In the genomic region with DNA sequence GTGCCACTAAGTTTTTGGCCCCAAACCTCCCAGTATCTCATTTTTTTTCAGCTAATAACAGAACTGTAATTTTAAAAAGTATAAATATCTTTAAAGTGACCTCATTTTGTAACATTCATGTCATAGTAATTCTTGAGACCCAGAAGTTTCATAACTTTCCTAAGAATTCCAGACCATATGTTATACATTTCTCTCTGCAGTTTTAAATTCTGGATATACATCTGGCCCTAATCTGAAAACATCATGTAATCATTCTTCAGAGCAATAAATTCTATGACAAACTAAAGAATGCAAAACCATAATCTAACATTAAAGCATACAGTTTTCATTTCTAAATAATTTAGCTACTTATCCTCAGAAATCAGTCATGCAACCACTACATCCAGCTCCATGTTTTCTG, we compare ENCODE assay signal across 20 cellular contexts.
"Had no signal": no experiment of that assay in that cellular context is flagged by ENCODE, and none has a peak within 500 bp of the region (broad histone marks: within the 10 kb centered on the region; RNA-seq: fewer than 3 reads in every experiment).

No MANE protein-coding gene starts in this region.

- H3K9ac ChIP-seq: parathyroid adenoma had no signal

- H3K27me3 Mint-ChIP-seq: activated CD4-positive, alpha-beta T cell treated with anti-CD3 and anti-CD28 coated beads, Interleukin-2, amount 10 ng/mL, durations not matched to agents 24 days and 14 days; activated naive CD4-positive, alpha-beta T cell treated with anti-CD3 and anti-CD28 coated beads, Interleukin-2, amount 10 ng/mL, durations not matched to agents 7 days and 5 days; activated naive CD8-positive, alpha-beta T cell treated with anti-CD3 and anti-CD28 coated beads, Interleukin-2, amount 50 U/mL, for 24 hours had no signal

- H3K4me3 ChIP-seq: colonic mucosa, right lobe of liver, thoracic aorta, upper lobe of left lung had no signal

- H3K4me1 Mint-ChIP-seq: activated CD4-positive, alpha-beta T cell treated with anti-CD3 and anti-CD28 coated beads, Interleukin-2, amount 10 ng/mL, durations not matched to agents 24 days and 14 days; activated naive CD4-positive, alpha-beta T cell treated with anti-CD3 and anti-CD28 coated beads, Interleukin-2, amount 10 ng/mL, durations not matched to agents 7 days and 5 days; activated naive CD8-positive, alpha-beta T cell treated with anti-CD3 and anti-CD28 coated beads, Interleukin-2, amount 50 U/mL, for 24 hours; naive thymus-derived CD8-positive, alpha-beta T cell had no signal

- H3K4me3 Mint-ChIP-seq: activated CD4-positive, alpha-beta T cell treated with anti-CD3 and anti-CD28 coated beads, Interleukin-2, amount 10 ng/mL, durations not matched to agents 24 days and 14 days; activated CD8-positive, alpha-beta T cell treated with anti-CD3 and anti-CD28 coated beads, Interleukin-2, amount 10 ng/mL, durations not matched to agents 7 days and 5 days; activated naive CD4-positive, alpha-beta T cell treated with anti-CD3 and anti-CD28 coated beads, Interleukin-2, amount 10 ng/mL, durations not matched to agents 7 days and 5 days; activated naive CD8-positive, alpha-beta T cell treated with anti-CD3 and anti-CD28 coated beads, Interleukin-2, amount 50 U/mL, for 24 hours; activated T-cell treated with anti-CD3 and anti-CD28 coated beads, Interleukin-2, amount 50 U/mL, for 24 hours; naive thymus-derived CD8-positive, alpha-beta T cell; T-helper 1 cell treated with Interleukin-12 subunit alpha and Interleukin-12 subunit beta and Interleukin-4 antibody, amounts not matched to agents 30 μg/mL and 1 μg/mL, for 36 hours had no signal

- H3K4me1 ChIP-seq: colonic mucosa, parathyroid adenoma, right lobe of liver, upper lobe of left lung had no signal

- H3K27me3 ChIP-seq: brain microvascular endothelial cell, colonic mucosa, right lobe of liver, upper lobe of left lung had no signal

- H3K27ac Mint-ChIP-seq: activated CD4-positive, alpha-beta T cell treated with anti-CD3 and anti-CD28 coated beads, Interleukin-2, amount 10 ng/mL, durations not matched to agents 24 days and 14 days; activated CD8-positive, alpha-beta T cell treated with anti-CD3 and anti-CD28 coated beads, Interleukin-2, amount 10 ng/mL, durations not matched to agents 7 days and 5 days; activated naive CD4-positive, alpha-beta T cell treated with anti-CD3 and anti-CD28 coated beads, Interleukin-2, amount 10 ng/mL, durations not matched to agents 7 days and 5 days; activated naive CD8-positive, alpha-beta T cell treated with anti-CD3 and anti-CD28 coated beads, Interleukin-2, amount 50 U/mL, for 24 hours; activated T-cell treated with anti-CD3 and anti-CD28 coated beads, Interleukin-2, amount 50 U/mL, for 24 hours; activated T-helper 2 cell treated with anti-CD3 and anti-CD28 coated beads, Interferon-gamma antibody, Interleukin-2, Interleukin-4, amounts not matched to agents 10 μg/mL and 5 μg/mL and 100 μg/mL, durations not matched to agents 14 hours and 24 hours and 36 hours; naive thymus-derived CD8-positive, alpha-beta T cell; T-helper 1 cell treated with Interleukin-12 subunit alpha and Interleukin-12 subunit beta and Interleukin-4 antibody, amounts not matched to agents 30 μg/mL and 1 μg/mL, for 36 hours had no signal

- H3K27ac ChIP-seq: brain microvascular endothelial cell, colonic mucosa, parathyroid adenoma, right lobe of liver, thoracic aorta, upper lobe of left lung had no signal

- ATAC-seq: activated CD8-positive, alpha-beta T cell treated with anti-CD3 and anti-CD28 coated beads, Interleukin-2, amount 10 ng/mL, durations not matched to agents 7 days and 5 days; activated naive CD8-positive, alpha-beta T cell treated with anti-CD3 and anti-CD28 coated beads, Interleukin-2, amount 50 U/mL, for 24 hours; naive thymus-derived CD8-positive, alpha-beta T cell; right lobe of liver had no signal

- H3K9me3 ChIP-seq: colonic mucosa, right lobe of liver, thoracic aorta, upper lobe of left lung had no signal

- DNase-seq: activated CD4-positive, alpha-beta T cell treated with anti-CD3 and anti-CD28 coated beads, Interleukin-2, amount 10 ng/mL, durations not matched to agents 24 days and 14 days; activated CD8-positive, alpha-beta T cell treated with anti-CD3 and anti-CD28 coated beads, Interleukin-2, amount 10 ng/mL, durations not matched to agents 7 days and 5 days; activated naive CD4-positive, alpha-beta T cell treated with anti-CD3 and anti-CD28 coated beads, Interleukin-2, amount 10 ng/mL, durations not matched to agents 7 days and 5 days; activated naive CD8-positive, alpha-beta T cell treated with anti-CD3 and anti-CD28 coated beads, Interleukin-2, amount 50 U/mL, for 24 hours; activated T-cell treated with anti-CD3 and anti-CD28 coated beads, Interleukin-2, amount 50 U/mL, for 24 hours; aorta; brain microvascular endothelial cell; central memory CD4-positive, alpha-beta T cell; colonic mucosa; mesendoderm; naive thymus-derived CD8-positive, alpha-beta T cell; right lobe of liver; small intestine; stimulated activated CD4-positive, alpha-beta T cell treated with anti-CD3 and anti-CD28 coated beads, Interleukin-15, amount 100 ng/mL, for 24 hours; stimulated activated CD4-positive, alpha-beta T cell treated with anti-CD3 and anti-CD28 coated beads, Interleukin-4, amount 100 ng/mL, for 1 hour; upper lobe of left lung had no signal

- H3K36me3 ChIP-seq: brain microvascular endothelial cell, colonic mucosa, right lobe of liver, thoracic aorta, upper lobe of left lung had no signal

- H3K9me3 Mint-ChIP-seq: activated CD4-positive, alpha-beta T cell treated with anti-CD3 and anti-CD28 coated beads, Interleukin-2, amount 10 ng/mL, durations not matched to agents 24 days and 14 days; activated naive CD4-positive, alpha-beta T cell treated with anti-CD3 and anti-CD28 coated beads, Interleukin-2, amount 10 ng/mL, durations not matched to agents 7 days and 5 days; activated T-cell treated with anti-CD3 and anti-CD28 coated beads, Interleukin-2, amount 50 U/mL, for 24 hours; activated T-helper 2 cell treated with anti-CD3 and anti-CD28 coated beads, Interferon-gamma antibody, Interleukin-2, Interleukin-4, amounts not matched to agents 10 μg/mL and 5 μg/mL and 100 μg/mL, durations not matched to agents 14 hours and 24 hours and 36 hours; T-helper 1 cell treated with Interleukin-12 subunit alpha and Interleukin-12 subunit beta and Interleukin-4 antibody, amounts not matched to agents 30 μg/mL and 1 μg/mL, for 36 hours had no signal

- H3K36me3 Mint-ChIP-seq: activated naive CD4-positive, alpha-beta T cell treated with anti-CD3 and anti-CD28 coated beads, Interleukin-2, amount 10 ng/mL, durations not matched to agents 7 days and 5 days; naive thymus-derived CD8-positive, alpha-beta T cell had no signal

- H2AFZ ChIP-seq: parathyroid adenoma had no signal
